In the genomic region with DNA sequence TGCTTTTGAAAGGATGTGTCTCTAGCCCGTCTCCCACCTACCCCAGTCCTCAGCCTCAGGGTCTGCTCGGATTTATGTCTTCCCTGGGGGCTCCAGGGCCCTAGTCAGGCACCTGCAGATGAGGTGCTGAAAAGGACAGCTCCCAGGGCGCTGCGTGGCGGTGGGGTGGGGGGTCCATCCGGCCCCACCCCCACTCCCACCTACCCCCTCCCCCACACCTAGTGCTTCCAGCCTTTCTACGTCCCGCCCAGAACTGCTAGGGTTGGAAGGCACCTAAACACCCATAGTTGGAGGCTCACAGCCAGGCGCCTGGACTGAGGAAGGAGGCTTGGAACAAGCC, we compare ENCODE assay signal across 1 cellular context.
A peak's percentile ranks its signal among the peaks of the same experiment; 100 is the strongest.
TF ChIP-seq lines count a peak whose summit lies in the region.

No MANE protein-coding gene starts in this region.

TF ChIP-seq in K562, 482 proteins besides CTCF, POLR2A, EP300 and RAD21:
- TF ChIP-seq, protein P1, sequence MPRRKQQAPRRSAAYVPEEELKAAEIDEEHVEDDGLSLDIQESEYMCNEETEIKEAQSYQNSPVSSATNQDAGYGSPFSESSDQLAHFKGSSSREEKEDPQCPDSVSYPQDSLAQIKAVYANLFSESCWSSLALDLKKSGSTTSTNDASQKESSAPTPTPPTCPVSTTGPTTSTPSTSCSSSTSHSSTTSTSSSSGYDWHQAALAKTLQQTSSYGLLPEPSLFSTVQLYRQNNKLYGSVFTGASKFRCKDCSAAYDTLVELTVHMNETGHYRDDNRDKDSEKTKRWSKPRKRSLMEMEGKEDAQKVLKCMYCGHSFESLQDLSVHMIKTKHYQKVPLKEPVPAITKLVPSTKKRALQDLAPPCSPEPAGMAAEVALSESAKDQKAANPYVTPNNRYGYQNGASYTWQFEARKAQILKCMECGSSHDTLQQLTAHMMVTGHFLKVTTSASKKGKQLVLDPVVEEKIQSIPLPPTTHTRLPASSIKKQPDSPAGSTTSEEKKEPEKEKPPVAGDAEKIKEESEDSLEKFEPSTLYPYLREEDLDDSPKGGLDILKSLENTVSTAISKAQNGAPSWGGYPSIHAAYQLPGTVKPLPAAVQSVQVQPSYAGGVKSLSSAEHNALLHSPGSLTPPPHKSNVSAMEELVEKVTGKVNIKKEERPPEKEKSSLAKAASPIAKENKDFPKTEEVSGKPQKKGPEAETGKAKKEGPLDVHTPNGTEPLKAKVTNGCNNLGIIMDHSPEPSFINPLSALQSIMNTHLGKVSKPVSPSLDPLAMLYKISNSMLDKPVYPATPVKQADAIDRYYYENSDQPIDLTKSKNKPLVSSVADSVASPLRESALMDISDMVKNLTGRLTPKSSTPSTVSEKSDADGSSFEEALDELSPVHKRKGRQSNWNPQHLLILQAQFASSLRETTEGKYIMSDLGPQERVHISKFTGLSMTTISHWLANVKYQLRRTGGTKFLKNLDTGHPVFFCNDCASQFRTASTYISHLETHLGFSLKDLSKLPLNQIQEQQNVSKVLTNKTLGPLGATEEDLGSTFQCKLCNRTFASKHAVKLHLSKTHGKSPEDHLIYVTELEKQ (CRISPR knock-in tag; IDR thresholded peaks at IDR 0.05): no peak
- TF ChIP-seq, protein P2, sequence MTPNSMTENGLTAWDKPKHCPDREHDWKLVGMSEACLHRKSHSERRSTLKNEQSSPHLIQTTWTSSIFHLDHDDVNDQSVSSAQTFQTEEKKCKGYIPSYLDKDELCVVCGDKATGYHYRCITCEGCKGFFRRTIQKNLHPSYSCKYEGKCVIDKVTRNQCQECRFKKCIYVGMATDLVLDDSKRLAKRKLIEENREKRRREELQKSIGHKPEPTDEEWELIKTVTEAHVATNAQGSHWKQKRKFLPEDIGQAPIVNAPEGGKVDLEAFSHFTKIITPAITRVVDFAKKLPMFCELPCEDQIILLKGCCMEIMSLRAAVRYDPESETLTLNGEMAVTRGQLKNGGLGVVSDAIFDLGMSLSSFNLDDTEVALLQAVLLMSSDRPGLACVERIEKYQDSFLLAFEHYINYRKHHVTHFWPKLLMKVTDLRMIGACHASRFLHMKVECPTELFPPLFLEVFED (CRISPR knock-in tag; conservative IDR thresholded peaks at IDR 0.05): no peak
- TF ChIP-seq ZNF79 (CRISPR knock-in tag; IDR thresholded peaks at IDR 0.05; ENCODE audit: low read depth) (no peak), EHMT2 (IDR thresholded peaks at IDR 0.05) (0 out of 2 replicates have a peak, but pooled peaks have one; percentile 43), CREM (IDR thresholded peaks at IDR 0.05; ENCODE audit: low read depth) (no peak), ZBTB7A (IDR thresholded peaks at IDR 0.05; ENCODE audit: borderline replicate concordance, control insufficient read depth, low read depth, low read length) (peak; percentile 74; the same call in 1 of the 2 replicates)
